In the genomic region with DNA sequence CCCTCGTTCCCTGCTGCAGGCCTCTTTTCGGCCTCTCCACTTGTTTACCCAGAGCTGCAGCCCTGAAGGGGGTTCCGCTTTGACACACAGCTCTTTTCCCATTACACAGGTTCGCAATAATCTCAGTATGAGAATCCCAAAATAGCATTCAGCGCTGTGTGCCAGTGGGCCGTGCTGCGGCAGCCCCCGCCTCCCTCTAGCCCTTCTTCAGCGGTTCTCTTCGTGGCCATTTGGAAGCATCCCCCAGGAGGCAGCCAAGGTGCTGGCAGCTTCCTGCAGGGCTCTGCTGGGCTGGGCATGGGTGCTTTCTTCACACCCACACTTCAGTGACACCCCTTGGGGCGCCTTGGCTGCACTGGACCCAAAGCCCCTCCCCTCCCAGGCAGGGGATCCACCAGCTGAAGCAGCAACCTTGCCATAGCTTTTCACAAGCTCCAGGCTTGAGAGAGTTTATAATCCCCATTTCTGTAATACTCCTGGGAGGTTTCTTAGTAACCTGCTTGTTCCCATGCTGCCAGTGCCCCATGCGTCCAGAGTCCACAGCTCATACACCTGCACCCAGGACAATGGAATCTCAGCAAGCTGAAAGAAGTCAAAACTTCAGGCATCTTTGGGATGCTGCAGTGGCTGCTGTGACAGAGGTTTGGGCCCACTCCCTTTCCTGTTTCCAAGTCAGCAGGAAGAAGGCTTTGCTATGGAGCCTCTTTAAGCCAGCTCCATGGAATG, we compare ENCODE assay signal across 25 cellular contexts. TPM values are rescaled to one million over a fixed set of nuclear protein-coding genes. Genes with fewer than 3 reads are reported as not detected.
DNase-seq lines count a peak whose midpoint lies in the region; ATAC-seq and TF ChIP-seq lines count a peak whose summit lies in the region.
"Had no signal": no experiment of that assay in that cellular context is flagged by ENCODE, and none has a peak within 500 bp of the region (broad histone marks: within the 10 kb centered on the region; RNA-seq: fewer than 3 reads in every experiment).

No MANE protein-coding gene starts in this region.

- no peaks in the 10 kb centered on the region for H3K9me3 ChIP-seq in tibial artery
- H3K9me3 ChIP-seq: vagina had no signal

- ATAC-seq in naive B cell (ENCODE audit: low read depth in 2 of 2) (no peak), HG02870 (IDR thresholded peaks at IDR 0.05; ENCODE audit: unreplicated experiment) (no peak)
- ATAC-seq: activated naive CD8-positive, alpha-beta T cell treated with anti-CD3 and anti-CD28 coated beads, Interleukin-2, amount 50 U/mL, for 24 hours; HCT116; SK-N-SH treated with all-trans-retinoic acid at 6 μM for 48 hours had no signal

- H3K36me3 Mint-ChIP-seq in naive B cell: no peaks in the 10 kb centered on the region
- H3K36me3 Mint-ChIP-seq: CD8-positive, alpha-beta memory T cell had no signal

- intact Hi-C loops in tibial artery (cut with DNase I; ENCODE audit: low total_unique reads): no loop called here

- H3K4me3 ChIP-seq in H7 (ENCODE audit: insufficient read depth, low read depth, low read length): no peak overlapping the region
- H3K4me3 ChIP-seq in coronary artery: no peak overlapping the region
- H3K4me3 ChIP-seq in tibial artery: peak overlapping the region in 1 of 2 donors; percentile 25
- H3K4me3 ChIP-seq: vagina had no signal

- H3K36me3 ChIP-seq in H7 (replicated peaks; ENCODE audit: control insufficient read depth, insufficient read depth, low read length) (no peaks in the 10 kb centered on the region), tibial artery (no peaks in the 10 kb centered on the region)
- H3K36me3 ChIP-seq: brain microvascular endothelial cell, vagina had no signal

- TF ChIP-seq CTCF in coronary artery (IDR thresholded peaks at IDR 0.05) (no peak), tibial artery (IDR thresholded peaks at IDR 0.05) (no peak)

- H3K27ac ChIP-seq in coronary artery (peak overlapping the region; percentile 67 to 69), tibial artery (peak overlapping the region; percentile 62 to 75)
- H3K27ac ChIP-seq: brain microvascular endothelial cell, vagina had no signal

- H3K4me3 Mint-ChIP-seq in naive B cell: peak overlapping the region in 4 of 8 donors; percentile 28 to 73 (median 55)
- H3K4me3 Mint-ChIP-seq: activated naive CD8-positive, alpha-beta T cell treated with anti-CD3 and anti-CD28 coated beads, Interleukin-2, amount 50 U/mL, for 24 hours; CD8-positive, alpha-beta memory T cell had no signal

- H3K27ac Mint-ChIP-seq in naive B cell: peak overlapping the region; percentile 24 to 95 (median 76)
- H3K27ac Mint-ChIP-seq: activated naive CD8-positive, alpha-beta T cell treated with anti-CD3 and anti-CD28 coated beads, Interleukin-2, amount 50 U/mL, for 24 hours; CD8-positive, alpha-beta memory T cell had no signal

- peaks cover 25 to 54% (median 49%) of the 10 kb centered on the region in 3 donors for H3K4me1 Mint-ChIP-seq in naive B cell

- no peaks in the 10 kb centered on the region for H3K9me3 Mint-ChIP-seq in naive B cell
- H3K9me3 Mint-ChIP-seq: activated naive CD8-positive, alpha-beta T cell treated with anti-CD3 and anti-CD28 coated beads, Interleukin-2, amount 50 U/mL, for 24 hours; CD8-positive, alpha-beta memory T cell had no signal

- H3K4me1 ChIP-seq in tibial artery: peaks cover 0 to 58% (median 24%) of the 10 kb centered on the region in 4 donors
- H3K4me1 ChIP-seq: vagina had no signal

- DNase-seq in H7 (peak; percentile 34), coronary artery (ENCODE audit: low spot score) (no peak), naive B cell (no peak), tibial artery (peak in 1 of 2 donors; percentile 79), GOT3 (lab: John Stamatoyannopoulos, UW) (no peak)
- DNase-seq in central memory CD4-positive, alpha-beta T cell: no peak
- DNase-seq: activated effector memory CD4-positive, alpha-beta T cell treated with Interleukin-2 at 50 U/mL for 16 hours; activated naive CD8-positive, alpha-beta T cell treated with anti-CD3 and anti-CD28 coated beads, Interleukin-2, amount 50 U/mL, for 24 hours; brain microvascular endothelial cell; CD8-positive, alpha-beta memory T cell; cortex of kidney; GDM1; glutamatergic neuron; NCI-H1694; NCI-H2171 treated with DMSO at 0.1 percent for 48 hours; NCI-H526; occipital lobe; retina; RPMI8226; stimulated activated CD8-positive, alpha-beta memory T cell treated with anti-CD3 and anti-CD28 coated beads, Interleukin-4, amount 100 ng/mL, for 48 hours; T-helper 9 cell had no signal

- no peaks in the 10 kb centered on the region for H3K27me3 Mint-ChIP-seq in naive B cell
- H3K27me3 Mint-ChIP-seq: activated naive CD8-positive, alpha-beta T cell treated with anti-CD3 and anti-CD28 coated beads, Interleukin-2, amount 50 U/mL, for 24 hours had no signal

- no peaks in the 10 kb centered on the region for H3K27me3 ChIP-seq in H7 (ENCODE audit: control insufficient read depth, insufficient read depth, low read length)
- H3K27me3 ChIP-seq in tibial artery: no peaks in the 10 kb centered on the region
- H3K27me3 ChIP-seq: brain microvascular endothelial cell, vagina had no signal

RNA-seq across cellular contexts. Expression of gene NCF2, which starts 8.1 kb away (rescaled TPM):
- total RNA-seq in H7 (2014; rRNA removed; shearing (Covaris generic)): 0.14 TPM in 1 of 2 replicates, not detected in the other
- 10 to 100 TPM in 1 of 6 donors, 1 to 10 TPM in 4, not detected in 1; 5.6 to 11.0 (median 6.3) TPM for polyA plus RNA-seq in naive B cell (ENCODE audit: low read depth in 6 of 6)

RNA-seq across cellular contexts. Expression of gene ARPC5, which starts 53.4 kb away (rescaled TPM):
- 104 and 133 TPM in 2 replicates for total RNA-seq in H7 (2014; rRNA removed; shearing (Covaris generic))
- polyA plus RNA-seq in naive B cell (ENCODE audit: low read depth in 6 of 6): 100 to 1,000 TPM; 286 to 573 (median 376) TPM
